Comparison of ENCODE assay signal across 8 cellular contexts in the genomic region with DNA sequence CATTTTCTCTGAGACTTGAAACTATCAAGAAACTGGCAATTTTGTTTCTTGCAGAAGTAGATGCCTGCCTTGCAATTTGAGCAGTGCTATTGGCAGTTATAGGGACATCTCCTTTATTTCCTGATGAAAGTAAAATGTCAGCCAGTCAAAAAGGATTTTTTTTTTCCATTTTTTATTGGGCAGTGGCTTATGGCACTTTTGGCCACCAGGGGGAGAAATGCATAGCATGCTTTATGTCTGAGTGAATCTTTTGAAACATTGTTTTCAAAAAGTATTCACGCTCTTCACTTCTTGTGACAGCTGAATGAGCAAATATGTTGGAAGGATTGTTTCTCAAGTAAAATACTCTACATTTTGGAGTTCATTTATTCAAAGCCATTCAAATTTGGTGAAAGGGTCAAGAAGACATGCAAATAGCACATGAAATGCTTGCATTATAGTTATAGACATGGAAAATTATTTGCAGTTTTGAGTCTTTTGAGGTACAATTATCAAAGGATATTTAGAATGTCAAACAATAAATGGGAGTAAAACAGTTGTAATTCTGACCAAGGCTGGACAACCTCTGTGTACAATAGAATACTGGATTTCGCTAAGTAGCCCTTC.
A peak's percentile ranks its signal among the peaks of the same experiment; 100 is the strongest.
DNase-seq lines count a peak whose midpoint lies in the region; ATAC-seq, FAIRE-seq and TF ChIP-seq lines count a peak whose summit lies in the region.

No MANE protein-coding gene starts in this region.

- H3K36me3 ChIP-seq in OCI-LY1 (ENCODE audit: insufficient read depth, low read length): no peaks in the 10 kb centered on the region

- no peaks in the 10 kb centered on the region for H3K9me3 ChIP-seq in OCI-LY1 (ENCODE audit: low read length)

- no peak overlapping the region for H3K27ac ChIP-seq in OCI-LY1 (ENCODE audit: low read depth, low read length, poor library complexity, severe bottlenecking)

- TF ChIP-seq CTCF in GM12864 (IDR thresholded peaks at IDR 0.05; ENCODE audit: low read depth, low read length, missing control alignments) (peak; percentile 50), OCI-LY1 (IDR thresholded peaks at IDR 0.05; ENCODE audit: low read length) (peak; percentile 84), GM13976 (IDR thresholded peaks at IDR 0.05; ENCODE audit: borderline replicate concordance, control extremely low read depth, extremely low read depth, insufficient read depth, missing control alignments) (no peak)

- no peak for ATAC-seq in GM21529 (IDR thresholded peaks at IDR 0.05; ENCODE audit: unreplicated experiment)

- H2AFZ ChIP-seq in OCI-LY1 (ENCODE audit: low read length): no peak overlapping the region

- in situ Hi-C loops in ACHN (cut with HindIII; ENCODE audit: low pct_ligation_motif_present, low pct_unique_long_range_greater_than_20kb, low sequenced_read_pairs) (no loop called here), GM13976 (cut with MboI; ENCODE audit: low sequenced_read_pairs, unreplicated experiment) (no loop called here)

- H3K4me1 ChIP-seq in OCI-LY1 (ENCODE audit: insufficient read depth, low read length, severe bottlenecking): no peaks in the 10 kb centered on the region

- DNase-seq in ACHN: peak; percentile 51
- no peak for DNase-seq in GM12864 (ENCODE audit: low read depth)
- peak; percentile 34 for DNase-seq in fibroblast of gingiva (ENCODE audit: low read depth)
- DNase-seq in retina: peak; percentile 57
- no peak for DNase-seq in GM13976 (ENCODE audit: low spot score)
- no peak for DNase-seq in GM19239 (ENCODE audit: insufficient read length, low spot score)

- H3K4me3 ChIP-seq in GM12864 (ENCODE audit: low read depth, low read length) (no peak overlapping the region), OCI-LY1 (ENCODE audit: low read depth, low read length, poor library complexity, severe bottlenecking) (no peak overlapping the region)

- H3K9ac ChIP-seq in OCI-LY1 (ENCODE audit: low read length): no peak overlapping the region

- FAIRE-seq in GM19239 (lab: Jason Lieb, UNC): no peak

- H3K9me2 ChIP-seq in OCI-LY1 (ENCODE audit: low read depth, low read length): no peaks in the 10 kb centered on the region

- H4K20me1 ChIP-seq in OCI-LY1 (ENCODE audit: insufficient read depth, low read length): no peaks in the 10 kb centered on the region

- H3K4me2 ChIP-seq in OCI-LY1 (ENCODE audit: low read length): no peak overlapping the region

- H3K27me3 ChIP-seq in OCI-LY1 (ENCODE audit: insufficient read depth, low read length): no peaks in the 10 kb centered on the region

- no peaks in the 10 kb centered on the region for H3F3A ChIP-seq in OCI-LY1 (ENCODE audit: insufficient read depth, low read length)

- H3K79me2 ChIP-seq in OCI-LY1 (ENCODE audit: insufficient read depth, low read length): no peaks in the 10 kb centered on the region

Comparison
In these comparisons a context has a peak if more than half of its experiments do, and no peak if none do; other contexts are left out.
1. DNase-seq: peak in ACHN (single experiment), fibroblast of gingiva (single experiment) and retina (single experiment); none in GM12864 (single experiment), GM13976 (single experiment) and GM19239 (single experiment).